ENCODE assay signal across 12 cellular contexts in genomic region chr16:2962334-2963073, GRCh38. TPM values are rescaled to one million over a fixed set of nuclear protein-coding genes. Genes with fewer than 3 reads are reported as not detected.
A peak's percentile ranks its signal among the peaks of the same experiment; 100 is the strongest.
DNase-seq lines count a peak whose midpoint lies in the region; ATAC-seq, FAIRE-seq and TF ChIP-seq lines count a peak whose summit lies in the region.
"Had no signal": no experiment of that assay in that cellular context is flagged by ENCODE, and none has a peak within 500 bp of the region (broad histone marks: within the 10 kb centered on the region; RNA-seq: fewer than 3 reads in every experiment).

No MANE protein-coding gene starts in this region.

- FAIRE-seq in pancreas (lab: Jason Lieb, UNC), result no peak

- H3K4me3 ChIP-seq in ectodermal cell (ENCODE audit: insufficient read depth, low read depth, low read length) (peak overlapping the region; percentile 40), pancreas (no peak overlapping the region)
- H3K4me3 ChIP-seq: left lung had no signal

- H3K36me3 ChIP-seq in ectodermal cell (ENCODE audit: control insufficient read depth, insufficient read depth, low read length), result no peaks in the 10 kb centered on the region
- H3K36me3 ChIP-seq in pancreas, result no peaks in the 10 kb centered on the region
- H3K36me3 ChIP-seq: gastrocnemius medialis, left lung had no signal

- TF ChIP-seq CTCF in pancreas (IDR thresholded peaks at IDR 0.05), result no peak

- intact Hi-C loops in activated CD4-positive, alpha-beta T cell treated with anti-CD3 and anti-CD28 coated beads, Interleukin-2, amount 10 ng/mL, durations not matched to agents 24 days and 14 days (cut with micrococcal nuclease), result loop anchor here (5.0 kb wide), 2 partner anchors 50 to 80 kb away; partner anchors contain the start of genes FLYWCH1 and FLYWCH2
- intact Hi-C loops in pancreas (cut with DNase I), result no loop called here

- H3K36me3 Mint-ChIP-seq in activated CD4-positive, alpha-beta T cell treated with anti-CD3 and anti-CD28 coated beads, Interleukin-2, amount 10 ng/mL, durations not matched to agents 24 days and 14 days (ENCODE audit: low read depth), result no peaks in the 10 kb centered on the region
- no peaks in the 10 kb centered on the region for H3K36me3 Mint-ChIP-seq in activated T-cell treated with anti-CD3 and anti-CD28 coated beads, Interleukin-2, amount 50 U/mL, for 4 hours (ENCODE audit: insufficient read depth)

- H3K27ac ChIP-seq in ectodermal cell (ENCODE audit: insufficient read depth, low read depth, low read length, poor library complexity, severe bottlenecking) (no peak overlapping the region), pancreas (no peak overlapping the region)
- H3K27ac ChIP-seq: gastrocnemius medialis, left lung had no signal

- H3K9me3 ChIP-seq in ectodermal cell (ENCODE audit: control insufficient read depth, low read length) (no peaks in the 10 kb centered on the region), pancreas (no peaks in the 10 kb centered on the region)
- H3K9me3 ChIP-seq: gastrocnemius medialis, left lung had no signal

- no peak overlapping the region for H3K27ac Mint-ChIP-seq in activated CD4-positive, alpha-beta T cell treated with anti-CD3 and anti-CD28 coated beads, Interleukin-2, amount 10 ng/mL, durations not matched to agents 24 days and 14 days

- peaks cover 26% of the 10 kb centered on the region for H3K27me3 Mint-ChIP-seq in activated CD4-positive, alpha-beta T cell treated with anti-CD3 and anti-CD28 coated beads, Interleukin-2, amount 10 ng/mL, durations not matched to agents 24 days and 14 days
- peaks cover 26% of the 10 kb centered on the region for H3K27me3 Mint-ChIP-seq in activated T-cell treated with anti-CD3 and anti-CD28 coated beads, Interleukin-2, amount 50 U/mL, for 4 hours (ENCODE audit: low read depth)

- no peaks in the 10 kb centered on the region for H3K9me3 Mint-ChIP-seq in activated CD4-positive, alpha-beta T cell treated with anti-CD3 and anti-CD28 coated beads, Interleukin-2, amount 10 ng/mL, durations not matched to agents 24 days and 14 days
- H3K9me3 Mint-ChIP-seq in activated T-cell treated with anti-CD3 and anti-CD28 coated beads, Interleukin-2, amount 50 U/mL, for 4 hours, result no peaks in the 10 kb centered on the region

- peak; percentile 60 for DNase-seq in activated CD4-positive, alpha-beta T cell treated with anti-CD3 and anti-CD28 coated beads, Interleukin-2, amount 10 ng/mL, durations not matched to agents 24 days and 14 days
- DNase-seq in activated CD4-positive, alpha-beta T cell treated with anti-CD3 and anti-CD28 coated beads, Interleukin-2, amount 50 U/mL, for 48 hours, result no peak
- DNase-seq in NAMALWA (ENCODE audit: low spot score) (peak; percentile 46), pancreas (peak in 4 of 6 donors; percentile 17 to 79 (median 38)), NCI-H1436 (lab: John Stamatoyannopoulos, UW) (no peak), NCI-H510A treated with DMSO at 0.1 percent for 48 hours (lab: John Stamatoyannopoulos, UW) (no peak)
- no peak for DNase-seq in activated T-cell treated with anti-CD3 and anti-CD28 coated beads, Interleukin-2, amount 50 U/mL, for 4 hours

- 64 to 66% methylated on average over 28 of the region's 28 CpGs for WGBS in ectodermal cell, 2 experiments
- 24 to 25% methylated on average over 27 to 28 of the region's 28 CpGs for WGBS in pancreas, 2 donors

- H3K4me1 ChIP-seq in ectodermal cell (ENCODE audit: control insufficient read depth, insufficient read depth, low read length), result peaks cover 7% of the 10 kb centered on the region
- peaks cover 8 to 20% (median 10%) of the 10 kb centered on the region in 3 donors for H3K4me1 ChIP-seq in pancreas

- no peak for ATAC-seq in pancreas
- no peak for ATAC-seq in activated T-cell treated with anti-CD3 and anti-CD28 coated beads, Interleukin-2, amount 50 U/mL, for 4 hours

- H3K4me3 Mint-ChIP-seq in activated CD4-positive, alpha-beta T cell treated with anti-CD3 and anti-CD28 coated beads, Interleukin-2, amount 10 ng/mL, durations not matched to agents 24 days and 14 days, result peak overlapping the region; percentile 40
- no peak overlapping the region for H3K4me3 Mint-ChIP-seq in activated T-cell treated with anti-CD3 and anti-CD28 coated beads, Interleukin-2, amount 50 U/mL, for 4 hours

- H3K27me3 ChIP-seq in ectodermal cell (ENCODE audit: control insufficient read depth, insufficient read depth, low read length, poor library complexity, severe bottlenecking) (peaks cover 46% of the 10 kb centered on the region), pancreas (peaks cover 0 to 14% (median 7%) of the 10 kb centered on the region in 4 donors)

- H3K4me1 Mint-ChIP-seq in activated CD4-positive, alpha-beta T cell treated with anti-CD3 and anti-CD28 coated beads, Interleukin-2, amount 10 ng/mL, durations not matched to agents 24 days and 14 days, result peaks cover 10% of the 10 kb centered on the region
- H3K4me1 Mint-ChIP-seq in activated T-cell treated with anti-CD3 and anti-CD28 coated beads, Interleukin-2, amount 50 U/mL, for 4 hours (ENCODE audit: low read depth), result peaks cover 16% of the 10 kb centered on the region

RNA-seq across cellular contexts. Expression of gene KREMEN2, which starts 1.6 kb away (rescaled TPM):
- 0.17 and 0.28 TPM in 2 replicates for total RNA-seq in activated CD4-positive, alpha-beta T cell treated with anti-CD3 and anti-CD28 coated beads, Interleukin-2, amount 10 ng/mL, durations not matched to agents 24 days and 14 days
- polyA plus RNA-seq in ectodermal cell (2013, experiment 1 of 4), result 7.9 TPM
- 6.5 TPM for polyA plus RNA-seq in ectodermal cell (2013, experiment 2 of 4)
- polyA plus RNA-seq in ectodermal cell (2013, experiment 3 of 4), result 3.7 TPM
- polyA plus RNA-seq in ectodermal cell (2013, experiment 4 of 4), result 3.5 TPM
- under 1 TPM in 3 of 6 donors, not detected in 3; 0.09 to 0.32 (median 0.16) TPM for total RNA-seq in pancreas
- under 1 TPM; 0.07 to 0.27 TPM for polyA plus RNA-seq in pancreas
- under 1 TPM in 2 of 3 donors, not detected in 1; 0.11 TPM for total RNA-seq in activated T-cell treated with anti-CD3 and anti-CD28 coated beads, Interleukin-2, amount 50 U/mL, for 4 hours
- total RNA-seq: gastrocnemius medialis, left lung, omental fat pad had no signal

RNA-seq across cellular contexts. Expression of gene PAQR4, which starts 6.6 kb away (rescaled TPM):
- 41.0 and 43.3 TPM in 2 replicates for total RNA-seq in activated CD4-positive, alpha-beta T cell treated with anti-CD3 and anti-CD28 coated beads, Interleukin-2, amount 10 ng/mL, durations not matched to agents 24 days and 14 days
- polyA plus RNA-seq in ectodermal cell (2013, experiment 1 of 4), result 25.2 TPM
- 29.3 TPM for polyA plus RNA-seq in ectodermal cell (2013, experiment 2 of 4)
- polyA plus RNA-seq in ectodermal cell (2013, experiment 3 of 4), result 21.9 TPM
- polyA plus RNA-seq in ectodermal cell (2013, experiment 4 of 4), result 19.2 TPM
- total RNA-seq in pancreas, result 1 to 10 TPM; 5.3 to 9.1 (median 6.3) TPM
- 10 to 100 TPM in 1 of 2 donors, 1 to 10 TPM in 1; 6.6 to 12.5 TPM for polyA plus RNA-seq in pancreas
- 10 to 100 TPM; 17.4 to 24.9 (median 22.6) TPM for total RNA-seq in activated T-cell treated with anti-CD3 and anti-CD28 coated beads, Interleukin-2, amount 50 U/mL, for 4 hours

RNA-seq across cellular contexts. Expression of gene PKMYT1, which starts 17.7 kb away (rescaled TPM):
- total RNA-seq in activated CD4-positive, alpha-beta T cell treated with anti-CD3 and anti-CD28 coated beads, Interleukin-2, amount 10 ng/mL, durations not matched to agents 24 days and 14 days, result 152 TPM in 2 replicates
- 49.2 TPM for polyA plus RNA-seq in ectodermal cell (2013, experiment 1 of 4)
- 46.8 TPM for polyA plus RNA-seq in ectodermal cell (2013, experiment 2 of 4)
- polyA plus RNA-seq in ectodermal cell (2013, experiment 3 of 4), result 36.0 TPM
- polyA plus RNA-seq in ectodermal cell (2013, experiment 4 of 4), result 36.1 TPM
- 1 to 10 TPM in 3 of 6 donors, under 1 TPM in 3; 0.28 to 1.7 (median 1.1) TPM for total RNA-seq in pancreas
- 1 to 10 TPM; 3.7 to 4.8 TPM for polyA plus RNA-seq in pancreas
- 10 to 100 TPM; 53.1 to 79.1 (median 66.0) TPM for total RNA-seq in activated T-cell treated with anti-CD3 and anti-CD28 coated beads, Interleukin-2, amount 50 U/mL, for 4 hours

RNA-seq across cellular contexts. Expression of gene CLDN9, which starts 50.2 kb away (rescaled TPM):
- total RNA-seq in activated CD4-positive, alpha-beta T cell treated with anti-CD3 and anti-CD28 coated beads, Interleukin-2, amount 10 ng/mL, durations not matched to agents 24 days and 14 days, result not detected in 2 replicates
- polyA plus RNA-seq in ectodermal cell (2013, experiment 1 of 4), result not detected
- 0.09 TPM for polyA plus RNA-seq in ectodermal cell (2013, experiment 2 of 4)
- polyA plus RNA-seq in ectodermal cell (2013, experiment 3 of 4), result not detected
- not detected for polyA plus RNA-seq in ectodermal cell (2013, experiment 4 of 4)
- 1 to 10 TPM; 1.7 to 5.1 (median 2.4) TPM for total RNA-seq in pancreas
- 10 to 100 TPM; 10.5 to 12.1 TPM for polyA plus RNA-seq in pancreas
- not detected for total RNA-seq in activated T-cell treated with anti-CD3 and anti-CD28 coated beads, Interleukin-2, amount 50 U/mL, for 4 hours
- total RNA-seq: G401 had no signal

RNA-seq across cellular contexts. Expression of gene FLYWCH1, which starts 50.8 kb away (rescaled TPM):
- total RNA-seq in activated CD4-positive, alpha-beta T cell treated with anti-CD3 and anti-CD28 coated beads, Interleukin-2, amount 10 ng/mL, durations not matched to agents 24 days and 14 days, result 63.9 and 64.5 TPM in 2 replicates
- polyA plus RNA-seq in ectodermal cell (2013, experiment 1 of 4), result 18.0 TPM
- polyA plus RNA-seq in ectodermal cell (2013, experiment 2 of 4), result 13.0 TPM
- polyA plus RNA-seq in ectodermal cell (2013, experiment 3 of 4), result 13.7 TPM
- 13.4 TPM for polyA plus RNA-seq in ectodermal cell (2013, experiment 4 of 4)
- total RNA-seq in pancreas, result 10 to 100 TPM; 11.5 to 18.6 (median 14.9) TPM
- 10 to 100 TPM; 31.5 to 40.4 TPM for polyA plus RNA-seq in pancreas
- total RNA-seq in activated T-cell treated with anti-CD3 and anti-CD28 coated beads, Interleukin-2, amount 50 U/mL, for 4 hours, result 10 to 100 TPM; 39.8 to 47.9 (median 46.8) TPM

Comparison
In these comparisons a context has a peak if more than half of its experiments do, and no peak if none do; other contexts are left out.
1. DNase-seq: peak in activated CD4-positive, alpha-beta T cell treated with anti-CD3 and anti-CD28 coated beads, Interleukin-2, amount 10 ng/mL, durations not matched to agents 24 days and 14 days (single experiment), NAMALWA (single experiment) and pancreas (4 of 6); none in activated CD4-positive, alpha-beta T cell treated with anti-CD3 and anti-CD28 coated beads, Interleukin-2, amount 50 U/mL, for 48 hours (0 of 2), NCI-H1436 (single experiment), NCI-H510A treated with DMSO at 0.1 percent for 48 hours (single experiment) and activated T-cell treated with anti-CD3 and anti-CD28 coated beads, Interleukin-2, amount 50 U/mL, for 4 hours (single experiment).
2. RNA of gene PKMYT1, which starts 17.7 kb away (total RNA-seq): 152 TPM in activated CD4-positive, alpha-beta T cell treated with anti-CD3 and anti-CD28 coated beads, Interleukin-2, amount 10 ng/mL, durations not matched to agents 24 days and 14 days and 53.1 to 79.1 TPM in activated T-cell treated with anti-CD3 and anti-CD28 coated beads, Interleukin-2, amount 50 U/mL, for 4 hours; 0.28 to 1.7 TPM in pancreas; every median in the first group is over 10 times any median in the second.